24 cellular contexts compared by ENCODE assay signal in genomic region chr14:101589486-101590015, GRCh38. TPM values are rescaled to one million over a fixed set of nuclear protein-coding genes. Genes with fewer than 3 reads are reported as not detected.
"Had no signal": no experiment of that assay in that cellular context is flagged by ENCODE, and none has a peak within 500 bp of the region (broad histone marks: within the 10 kb centered on the region; RNA-seq: fewer than 3 reads in every experiment).

No MANE protein-coding gene starts in this region.

- H3K4me1 ChIP-seq: Peyer's patch, SJCRH30 had no signal

- ATAC-seq: activated CD4-positive, CD25-positive, alpha-beta regulatory T cell treated with anti-CD3 and anti-CD28 coated beads, Interleukin-2, amount 50 U/mL, for 24 hours; activated CD8-positive, alpha-beta T cell treated with anti-CD3 and anti-CD28 coated beads, Interleukin-2, amount 10 ng/mL, durations not matched to agents 7 days and 5 days; activated T-cell treated with anti-CD3 and anti-CD28 coated beads, Interleukin-2, amount 50 U/mL, for 72 hours had no signal

- H3K27ac ChIP-seq: Peyer's patch, RWPE1, SJCRH30 had no signal

- H3K36me3 ChIP-seq: Peyer's patch, SJCRH30 had no signal

- H3K4me3 ChIP-seq: Peyer's patch, SJCRH30 had no signal

- H3K9me3 ChIP-seq: Peyer's patch, SJCRH30 had no signal

- H3K27me3 ChIP-seq: Peyer's patch, SJCRH30 had no signal

- DNase-seq: activated CD4-positive, alpha-beta T cell treated with anti-CD3 and anti-CD28 coated beads for 4 hours; activated CD4-positive, alpha-beta T cell treated with anti-CD3 and anti-CD28 coated beads, Interleukin-2, amount 50 U/mL, for 4 hours; activated CD8-positive, alpha-beta T cell treated with anti-CD3 and anti-CD28 coated beads, Interleukin-2, amount 10 ng/mL, durations not matched to agents 7 days and 5 days; activated gamma-delta T cell treated with Interleukin-2 at 50 U/mL for 16 hours; activated naive CD4-positive, alpha-beta T cell treated with anti-CD3 and anti-CD28 coated beads, Interleukin-2, amount 10 ng/mL, durations not matched to agents 7 days and 5 days; activated naive CD8-positive, alpha-beta T cell treated with anti-CD3 and anti-CD28 coated beads for 36 hours; activated T-cell treated with anti-CD3 and anti-CD28 coated beads, Interleukin-2, amount 50 U/mL, for 72 hours; anterior cingulate cortex; caudate nucleus; KG1; NCI-H1048; NCI-H146; NCI-H187 treated with DMSO at 0.1 percent for 48 hours; NCI-H2081 treated with DMSO at 0.1 percent for 48 hours; NCI-H446; NCI-H524; Peyer's patch; Right ventricle myocardium superior; SJCRH30 had no signal

RNA-seq across cellular contexts. Expression of gene DIO3, which starts 28.3 kb away (rescaled TPM):
- total RNA-seq: activated CD8-positive, alpha-beta T cell treated with anti-CD3 and anti-CD28 coated beads, Interleukin-2, amount 10 ng/mL, durations not matched to agents 7 days and 5 days; activated naive CD8-positive, alpha-beta T cell treated with anti-CD3 and anti-CD28 coated beads for 36 hours; activated T-cell treated with anti-CD3 and anti-CD28 coated beads, Interleukin-2, amount 50 U/mL, for 72 hours; activated T-helper 2 cell treated with anti-CD3 and anti-CD28 coated beads, Interferon-gamma antibody, Interleukin-2, Interleukin-4, amounts not matched to agents 10 μg/mL and 5 μg/mL and 100 μg/mL, durations not matched to agents 14 hours and 24 hours and 36 hours; LHCN-M2; M059J; SJCRH30 had no signal
